11 cellular contexts compared by ENCODE assay signal in the genomic region with DNA sequence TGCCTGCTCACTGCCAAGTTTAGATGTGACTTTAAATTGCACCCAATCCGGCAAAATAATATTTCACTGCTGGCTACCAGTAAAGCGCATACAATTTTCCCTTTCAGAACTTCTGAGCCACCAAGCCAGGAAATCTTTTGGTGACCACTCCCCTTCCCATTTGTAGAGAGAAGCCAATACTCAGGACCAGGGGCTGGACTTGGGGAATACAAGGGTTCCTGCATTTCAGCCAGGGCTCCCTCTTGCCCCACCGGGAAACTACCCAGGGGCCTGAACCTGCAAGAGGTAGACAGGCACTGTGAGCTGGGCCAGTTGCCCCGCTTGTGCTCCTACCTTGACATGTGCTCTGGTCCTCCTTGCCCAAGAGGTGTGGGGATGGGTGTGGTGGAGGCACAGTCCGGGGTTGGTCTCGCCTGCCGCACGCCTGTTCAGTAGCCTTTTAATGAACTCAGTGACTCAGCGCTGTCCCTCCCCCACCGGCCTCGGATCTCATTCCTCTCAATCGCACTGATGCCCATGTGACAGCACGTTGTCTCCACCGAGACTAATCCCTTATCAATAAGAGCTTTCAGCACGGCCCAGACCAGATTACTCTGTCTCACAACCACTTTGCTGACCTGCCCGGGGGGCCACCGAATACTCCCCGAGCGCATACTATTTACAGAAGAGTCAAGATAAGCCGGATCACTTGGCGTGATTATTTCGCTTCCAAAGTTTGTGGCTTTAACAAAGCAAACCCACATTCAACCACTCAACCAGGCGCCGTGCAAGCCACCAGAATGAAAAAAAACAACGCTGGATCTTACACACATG.
DNase-seq lines count a peak whose midpoint lies in the region; ATAC-seq, FAIRE-seq and TF ChIP-seq lines count a peak whose summit lies in the region.
"Had no signal": no experiment of that assay in that cellular context is flagged by ENCODE, and none has a peak within 500 bp of the region (broad histone marks: within the 10 kb centered on the region; RNA-seq: fewer than 3 reads in every experiment).

No MANE protein-coding gene starts in this region.

- H3K4me2 ChIP-seq in keratinocyte (ENCODE audit: control insufficient read depth, extremely low read depth, insufficient read depth, low read depth, low read length) = peak overlapping the region; percentile 89

- TF ChIP-seq EP300 in suprapubic skin (IDR thresholded peaks at IDR 0.05) = no peak

- H3K9me1 ChIP-seq in keratinocyte (ENCODE audit: control insufficient read depth, extremely low read depth, insufficient read depth, low read length) = peaks cover 2% of the 10 kb centered on the region

- H3K9ac ChIP-seq in HUES6 (ENCODE audit: low read length) (peak overlapping the region; percentile 18), keratinocyte (ENCODE audit: control insufficient read depth, extremely low read depth, insufficient read depth, low read length) (peak overlapping the region; percentile 72)

- no peak overlapping the region for H3K27ac ChIP-seq in HUES6 (ENCODE audit: low read depth, low read length)
- peak overlapping the region in 1 of 2 donors; percentile 10 for H3K27ac ChIP-seq in breast epithelium
- peak overlapping the region; percentile 80 for H3K27ac ChIP-seq in keratinocyte (ENCODE audit: control insufficient read depth, insufficient read depth, low read length)
- H3K27ac ChIP-seq in suprapubic skin = peak overlapping the region; percentile 7
- H3K27ac ChIP-seq: HL-60 had no signal

- H3K27me3 ChIP-seq in HUES6 (ENCODE audit: control insufficient read depth, insufficient read depth, low read length) (no peaks in the 10 kb centered on the region), breast epithelium (no peaks in the 10 kb centered on the region), keratinocyte (ENCODE audit: control insufficient read depth, extremely low read depth, insufficient read depth, low read length) (no peaks in the 10 kb centered on the region), suprapubic skin (no peaks in the 10 kb centered on the region)

- TF ChIP-seq POLR2A in breast epithelium (IDR thresholded peaks at IDR 0.05) (no peak), suprapubic skin (IDR thresholded peaks at IDR 0.05) (no peak)

- peak; percentile 98 for FAIRE-seq in keratinocyte (lab: Jason Lieb, UNC)

- H3K79me2 ChIP-seq in keratinocyte (ENCODE audit: control insufficient read depth, insufficient read depth, low read length) = peaks cover 67% of the 10 kb centered on the region

- in situ Hi-C loops in KBM-7 (cut with MboI; ENCODE audit: low pct_unique_long_range_greater_than_20kb, low sequenced_read_pairs) = no loop called here

- H3K4me1 ChIP-seq in HUES6 (ENCODE audit: control insufficient read depth, insufficient read depth, low read length) (peaks cover 69% of the 10 kb centered on the region), breast epithelium (peaks cover 0 to 10% of the 10 kb centered on the region in 2 donors), keratinocyte (ENCODE audit: control insufficient read depth, extremely low read depth, insufficient read depth, low read length) (peaks cover 53% of the 10 kb centered on the region), suprapubic skin (peaks cover 72% of the 10 kb centered on the region)

- WGBS in suprapubic skin = 61% methylated on average over 21 of the region's 25 CpGs

- no peak for ATAC-seq in HG03095 (IDR thresholded peaks at IDR 0.05; ENCODE audit: unreplicated experiment)
- ATAC-seq in GM18511 (IDR thresholded peaks at IDR 0.05; ENCODE audit: unreplicated experiment) = no peak

- dilution Hi-C loops in keratinocyte (cut with MboI; ENCODE audit: extremely low pct_ligation_motif_present, low sequenced_read_pairs) = no loop called here

- H2AFZ ChIP-seq in keratinocyte (ENCODE audit: control insufficient read depth, low read length) = no peak overlapping the region

- intact Hi-C loops in breast epithelium (cut with DNase I; ENCODE audit: low total_unique reads) = no loop called here

- no peaks in the 10 kb centered on the region for H3K9me3 ChIP-seq in HUES6 (ENCODE audit: control insufficient read depth, insufficient read depth, low read depth, low read length)
- H3K9me3 ChIP-seq in breast epithelium = no peaks in the 10 kb centered on the region
- no peaks in the 10 kb centered on the region for H3K9me3 ChIP-seq in keratinocyte (ENCODE audit: control insufficient read depth, low read depth, low read length)
- H3K9me3 ChIP-seq in suprapubic skin = no peaks in the 10 kb centered on the region

- DNase-seq in breast epithelium (ENCODE audit: low spot score in 2 of 2) (peak; percentile 23 to 68), keratinocyte (ENCODE audit: low read depth, low spot score) (peak; percentile 42), suprapubic skin (ENCODE audit: low spot score in 2 of 2) (peak; percentile 80 to 82), KBM-7 (no peak), CD1c-positive myeloid dendritic cell (ENCODE audit: extremely low spot score) (no peak)
- DNase-seq: activated B cell treated with CpG ODN at 0.5 μM for 24 hours, NCI-H774 had no signal

- no peak for TF ChIP-seq CTCF in breast epithelium (IDR thresholded peaks at IDR 0.05)
- no peak for TF ChIP-seq CTCF in keratinocyte (optimal IDR thresholded peaks at IDR 0.05 in 1 of 3, IDR thresholded peaks at IDR 0.05 in 1 of 3, conservative IDR thresholded peaks at IDR 0.05 in 1 of 3; ENCODE audit: extremely low read depth in 1 of 3, insufficient read depth in 2 of 3, low read length in 3 of 3)
- TF ChIP-seq CTCF in suprapubic skin (IDR thresholded peaks at IDR 0.05) = no peak

- H3K4me3 ChIP-seq in HUES6 (ENCODE audit: low read depth, low read length) (peak overlapping the region; percentile 11; the same call in 1 of the 2 replicates), breast epithelium (no peak overlapping the region), keratinocyte (ENCODE audit: control insufficient read depth in 2 of 3, extremely low read depth in 1 of 3, insufficient read depth in 2 of 3, low read depth in 1 of 3, low read length in 3 of 3) (peak overlapping the region; percentile 29 to 52 (median 45)), suprapubic skin (peak overlapping the region; percentile 1)

- no peaks in the 10 kb centered on the region for H4K20me1 ChIP-seq in keratinocyte (ENCODE audit: control insufficient read depth, extremely low read depth, insufficient read depth, low read length)

- H3K36me3 ChIP-seq in HUES6 (ENCODE audit: control insufficient read depth, insufficient read depth, low read length) (no peaks in the 10 kb centered on the region), breast epithelium (no peaks in the 10 kb centered on the region), keratinocyte (ENCODE audit: control insufficient read depth in 2 of 2, extremely low read depth in 1 of 2, insufficient read depth in 2 of 2, low read length in 2 of 2) (no peaks in the 10 kb centered on the region), suprapubic skin (no peaks in the 10 kb centered on the region)

Comparison
In these comparisons a context has a peak if more than half of its experiments do, and no peak if none do; other contexts are left out.
1. H3K4me3 ChIP-seq: peak in HUES6 (single experiment), keratinocyte (3 of 3) and suprapubic skin (single experiment); none in breast epithelium (0 of 3).
2. DNase-seq: peak in breast epithelium (2 of 2), keratinocyte (single experiment) and suprapubic skin (2 of 2); none in KBM-7 (single experiment) and CD1c-positive myeloid dendritic cell (single experiment).